Comparison of ENCODE assay signal across 16 cellular contexts in the genomic region with DNA sequence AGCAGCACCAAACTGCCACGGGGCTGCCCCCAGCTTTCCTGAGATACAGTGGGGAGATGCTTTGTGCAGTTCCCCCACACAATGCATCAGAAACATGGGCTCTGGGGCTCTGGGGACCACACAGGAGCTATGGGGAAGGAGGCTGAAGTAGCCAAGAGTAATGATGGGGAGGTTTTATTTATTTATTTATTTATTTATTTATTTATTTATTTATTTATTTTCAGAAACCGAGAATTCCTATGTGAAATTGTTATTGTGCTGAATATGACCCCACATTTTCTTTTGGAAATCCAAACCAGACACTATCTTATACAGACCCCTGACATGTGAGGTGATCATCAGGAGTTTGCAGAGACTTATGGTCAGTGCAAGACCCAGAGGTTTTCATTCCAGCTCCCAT.
DNase-seq lines count a peak whose midpoint lies in the region; ATAC-seq, FAIRE-seq and TF ChIP-seq lines count a peak whose summit lies in the region.
"Had no signal": no experiment of that assay in that cellular context is flagged by ENCODE, and none has a peak within 500 bp of the region (broad histone marks: within the 10 kb centered on the region; RNA-seq: fewer than 3 reads in every experiment).

No MANE protein-coding gene starts in this region.

- H3K79me2 ChIP-seq in GM23248 (ENCODE audit: insufficient read depth): no peaks in the 10 kb centered on the region
- no peaks in the 10 kb centered on the region for H3K79me2 ChIP-seq in PC-9 (ENCODE audit: low read depth)

- peak overlapping the region; percentile 96 for H3K27ac Mint-ChIP-seq in chondrocyte (ENCODE audit: unreplicated experiment)
- H3K27ac Mint-ChIP-seq: B cell; CD4-positive, alpha-beta memory T cell; GM23338; IgD-negative memory B cell had no signal

- H3K9me2 ChIP-seq in GM23248 (ENCODE audit: insufficient read depth): no peaks in the 10 kb centered on the region
- peaks cover 3% of the 10 kb centered on the region; the same call in 1 of the 2 replicates for H3K9me2 ChIP-seq in PC-9 (ENCODE audit: insufficient read depth)

- no peaks in the 10 kb centered on the region for H4K20me1 ChIP-seq in GM23248 (ENCODE audit: insufficient read depth)
- H4K20me1 ChIP-seq in PC-9 (ENCODE audit: insufficient read depth): no peaks in the 10 kb centered on the region

- ATAC-seq in pancreas: no peak
- ATAC-seq: GM12878, GM23338 had no signal

- peaks cover 26% of the 10 kb centered on the region for H3K4me1 ChIP-seq in GM23248 (ENCODE audit: insufficient read depth)
- peaks cover 18% of the 10 kb centered on the region for H3K4me1 ChIP-seq in PC-9 (replicated peaks; ENCODE audit: insufficient read depth)
- peaks cover 26% of the 10 kb centered on the region for H3K4me1 ChIP-seq in skeletal muscle satellite cell (ENCODE audit: control insufficient read depth, insufficient read depth, low read length)
- H3K4me1 ChIP-seq in pancreas: no peaks in the 10 kb centered on the region
- H3K4me1 ChIP-seq in BE2C: peaks cover 3% of the 10 kb centered on the region
- H3K4me1 ChIP-seq: HAP-1 had no signal

- peaks cover 10% of the 10 kb centered on the region; the same call in 1 of the 2 replicates for H3F3A ChIP-seq in GM23248 (ENCODE audit: insufficient read depth)
- H3F3A ChIP-seq in PC-9 (ENCODE audit: insufficient read depth, low read depth): peaks cover 17% of the 10 kb centered on the region

- DNase-seq in GM23248 (no peak), PC-9 (no peak), chondrocyte (ENCODE audit: low spot score) (no peak), pancreas (no peak), BE2C (no peak), activated T-cell treated with anti-CD3 and anti-CD28 coated beads for 4 hours (no peak)
- DNase-seq: CD4-positive, alpha-beta memory T cell; DMS79 had no signal

- in situ Hi-C loops in GM23248 (cut with MboI): no loop called here

- H3K4me3 Mint-ChIP-seq in chondrocyte (ENCODE audit: unreplicated experiment): no peak overlapping the region
- H3K4me3 Mint-ChIP-seq: B cell; CD4-positive, alpha-beta memory T cell; GM23338; IgD-negative memory B cell had no signal

- POLR2A ChIA-PET in PC-9 (lab: Charles Lee; ENCODE audit: unreplicated experiment): no interaction called here

- intact Hi-C loops in PC-9 (cut with micrococcal nuclease; ENCODE audit: unreplicated experiment) (no loop called here), pancreas (cut with DNase I) (no loop called here)

- no peak for FAIRE-seq in pancreas (lab: Jason Lieb, UNC)
- FAIRE-seq: GM18507 had no signal

- H3K9me3 ChIP-seq in GM23248 (ENCODE audit: low read depth) (no peaks in the 10 kb centered on the region), PC-9 (ENCODE audit: insufficient read depth, low read depth) (0 out of 2 replicates have a peak, but pooled peaks cover 15% of the 10 kb centered on the region), skeletal muscle satellite cell (replicated peaks; ENCODE audit: low read length) (no peaks in the 10 kb centered on the region), pancreas (no peaks in the 10 kb centered on the region), BE2C (no peaks in the 10 kb centered on the region)
- H3K9me3 ChIP-seq: HAP-1 had no signal

- H3K4me1 Mint-ChIP-seq in chondrocyte (ENCODE audit: low read depth): peaks cover 61% of the 10 kb centered on the region
- H3K4me1 Mint-ChIP-seq: B cell; CD4-positive, alpha-beta memory T cell; GM23338; IgD-negative memory B cell had no signal

- H3K27ac ChIP-seq in GM23248 (no peak overlapping the region), PC-9 (peak overlapping the region; percentile 89), pancreas (no peak overlapping the region)
- H3K27ac ChIP-seq: C4-2B had no signal

- H3K4me3 ChIP-seq in GM23248 (no peak overlapping the region), PC-9 (no peak overlapping the region), skeletal muscle satellite cell (ENCODE audit: low read length) (no peak overlapping the region), pancreas (no peak overlapping the region), BE2C (ENCODE audit: low read depth, low read length) (no peak overlapping the region)
- H3K4me3 ChIP-seq: GM12878, GM23338, HAP-1 had no signal

- WGBS in GM23248 (ENCODE audit: low coverage in 1 of 2, low lambda C conversion rate in 2 of 2, missing lambda C conversion rate in 2 of 2), 2 experiments: 42 to 46% methylated on average over 2 of the region's 2 CpGs
- WGBS in pancreas, 2 donors: 64 to 88% methylated on average over 2 of the region's 2 CpGs

- H2AFZ ChIP-seq in GM23248 (no peak overlapping the region), PC-9 (no peak overlapping the region)
- H2AFZ ChIP-seq: GM23338 had no signal

- H3K4me2 ChIP-seq in GM23248 (ENCODE audit: unreplicated experiment) (peak overlapping the region; percentile 44), PC-9 (no peak overlapping the region), skeletal muscle satellite cell (ENCODE audit: low read length) (peak overlapping the region; percentile 15)
- H3K4me2 ChIP-seq: GM23338 had no signal

- H3K9ac ChIP-seq in GM23248 (no peak overlapping the region), skeletal muscle satellite cell (ENCODE audit: low read depth, low read length) (no peak overlapping the region)

- BruUV-seq in PC-9 (replicated peaks; lab: Mats Ljungman, UMichigan): no TSS peak

- H3K9me3 Mint-ChIP-seq in chondrocyte (ENCODE audit: low read depth): peaks cover 2% of the 10 kb centered on the region
- H3K9me3 Mint-ChIP-seq: GM23338 had no signal

- H3K36me3 ChIP-seq in GM23248 (ENCODE audit: low read depth) (no peaks in the 10 kb centered on the region), PC-9 (ENCODE audit: low read depth) (no peaks in the 10 kb centered on the region), skeletal muscle satellite cell (ENCODE audit: insufficient read depth, low read length) (no peaks in the 10 kb centered on the region), pancreas (no peaks in the 10 kb centered on the region), BE2C (no peaks in the 10 kb centered on the region)
- H3K36me3 ChIP-seq: HAP-1 had no signal

- H3K27me3 ChIP-seq in GM23248 (replicated peaks; ENCODE audit: insufficient read depth): peaks cover 40% of the 10 kb centered on the region
- H3K27me3 ChIP-seq in PC-9 (ENCODE audit: insufficient read depth, low read depth): no peaks in the 10 kb centered on the region
- no peaks in the 10 kb centered on the region for H3K27me3 ChIP-seq in skeletal muscle satellite cell (ENCODE audit: control insufficient read depth, insufficient read depth, low read length)
- no peaks in the 10 kb centered on the region for H3K27me3 ChIP-seq in pancreas
- no peaks in the 10 kb centered on the region for H3K27me3 ChIP-seq in BE2C

- no peak for TF ChIP-seq CTCF in PC-9 (conservative IDR thresholded peaks at IDR 0.05)
- no peak for TF ChIP-seq CTCF in chondrocyte (IDR thresholded peaks at IDR 0.05)
- no peak for TF ChIP-seq CTCF in pancreas (IDR thresholded peaks at IDR 0.05)
- no peak for TF ChIP-seq CTCF in BE2C (IDR thresholded peaks at IDR 0.05; ENCODE audit: low read depth, low read length)

- H3K36me3 Mint-ChIP-seq in chondrocyte (ENCODE audit: low read depth): no peaks in the 10 kb centered on the region
- H3K36me3 Mint-ChIP-seq: CD4-positive, alpha-beta memory T cell; IgD-negative memory B cell had no signal

- CTCF ChIA-PET in PC-9 (lab: Charles Lee): no interaction called here

- no peaks in the 10 kb centered on the region for H3K27me3 Mint-ChIP-seq in chondrocyte (ENCODE audit: low read depth)
- H3K27me3 Mint-ChIP-seq: B cell had no signal
